Comparison of ENCODE assay signal across 1 cellular context in genomic region chr14:24429395-24430142, GRCh38.
TF ChIP-seq lines count a peak whose summit lies in the region.

CBLN3 (minus strand) TSS chr14:24429668; CDS start chr14:24429054, 614 bp downstream.
KHNYN (plus strand) TSS chr14:24429954; CDS start chr14:24430731, 777 bp downstream.

TF ChIP-seq in HEK293, 187 proteins besides CTCF, POLR2A, EP300 and RAD21 (continued from another document):
- TF ChIP-seq PRDM2 (tag by site-specific recombination; IDR thresholded peaks at IDR 0.05; ENCODE audit: borderline replicate concordance) (no peak), ZBTB26 (tag by site-specific recombination; optimal IDR thresholded peaks at IDR 0.05) (peak; percentile 91), KLF9 (tag by site-specific recombination; IDR thresholded peaks at IDR 0.05; ENCODE audit: low read depth) (no peak), ZNF521 (tag by site-specific recombination; IDR thresholded peaks at IDR 0.05) (no peak), ZNF140 (tag by site-specific recombination; IDR thresholded peaks at IDR 0.05) (no peak), SCRT1 (tag by site-specific recombination; IDR thresholded peaks at IDR 0.05; ENCODE audit: borderline replicate concordance) (no peak), BCL11A (tag by site-specific recombination; IDR thresholded peaks at IDR 0.05; ENCODE audit: low read depth) (no peak), ZNF488 (tag by site-specific recombination; IDR thresholded peaks at IDR 0.05) (no peak), ZSCAN4 (tag by site-specific recombination; IDR thresholded peaks at IDR 0.05) (peak; percentile 54), GLIS1 (tag by site-specific recombination; IDR thresholded peaks at IDR 0.05) (no peak; the same call in none of the 2 replicates), ZBTB11 (tag by site-specific recombination; conservative IDR thresholded peaks at IDR 0.05; ENCODE audit: low read depth) (no peak), ZNF768 (tag by site-specific recombination; IDR thresholded peaks at IDR 0.05) (no peak), ZNF664 (tag by site-specific recombination; IDR thresholded peaks at IDR 0.05) (no peak), YY1 (tag by site-specific recombination; IDR thresholded peaks at IDR 0.05) (no peak), ZNF214 (tag by site-specific recombination; IDR thresholded peaks at IDR 0.05; ENCODE audit: borderline replicate concordance) (no peak), HIC1 (tag by site-specific recombination; IDR thresholded peaks at IDR 0.05) (no peak), ZNF645 (tag by site-specific recombination; IDR thresholded peaks at IDR 0.05) (no peak), PATZ1 (tag by site-specific recombination; IDR thresholded peaks at IDR 0.05) (peak; percentile 74; the same call in 1 of the 2 replicates), ZNF223 (tag by site-specific recombination; IDR thresholded peaks at IDR 0.05) (no peak), REST (tag by site-specific recombination; IDR thresholded peaks at IDR 0.05) (no peak), ZNF37A (tag by site-specific recombination; IDR thresholded peaks at IDR 0.05) (no peak), KLF1 (tag by site-specific recombination; IDR thresholded peaks at IDR 0.05) (peak; percentile 54; the same call in 1 of the 2 replicates), ZNF514 (tag by site-specific recombination; IDR thresholded peaks at IDR 0.05) (no peak), ZNF677 (tag by site-specific recombination; IDR thresholded peaks at IDR 0.05) (no peak), ZBTB49 (tag by site-specific recombination; IDR thresholded peaks at IDR 0.05; ENCODE audit: low read depth) (no peak), ZNF76 (tag by site-specific recombination; IDR thresholded peaks at IDR 0.05; ENCODE audit: borderline replicate concordance, low read depth) (no peak), HOXD13 (CRISPR knock-in tag; IDR thresholded peaks at IDR 0.05; ENCODE audit: borderline replicate concordance) (no peak)
